ENCODE assay signal across 23 cellular contexts in genomic region chr9:8903077-8903476, GRCh38.
A peak's percentile ranks its signal among the peaks of the same experiment; 100 is the strongest.
DNase-seq lines count a peak whose midpoint lies in the region; ATAC-seq, FAIRE-seq and TF ChIP-seq lines count a peak whose summit lies in the region.
"Had no signal": no experiment of that assay in that cellular context is flagged by ENCODE, and none has a peak within 500 bp of the region (broad histone marks: within the 10 kb centered on the region; RNA-seq: fewer than 3 reads in every experiment).

No MANE protein-coding gene starts in this region.

- TF ChIP-seq RAD21 in A549 (conservative IDR thresholded peaks at IDR 0.05 in 1 of 2, IDR thresholded peaks at IDR 0.05 in 1 of 2), result no peak

- DNase-seq in A549 (ENCODE audit: low read depth in 1 of 2, low spot score in 1 of 2) (no peak), bronchial epithelial cell (ENCODE audit: low read depth) (peak; percentile 78), epithelial cell of prostate (ENCODE audit: low read depth, low spot score) (no peak), foreskin keratinocyte (no peak), KBM-7 (no peak), retina (no peak), T-helper 1 cell (no peak)
- DNase-seq: 8988T; AML-193; Caco-2; Calu3; CD4-positive, alpha-beta T cell; CD8-positive, alpha-beta T cell; DMS79 treated with DMSO at 0.1 percent for 48 hours; GF-D8 had no signal

- in situ Hi-C loops in KBM-7 (cut with MboI; ENCODE audit: low pct_unique_long_range_greater_than_20kb, low sequenced_read_pairs), result no loop called here

- FAIRE-seq in A549 (lab: Jason Lieb, UNC) (peak; percentile 28), bronchial epithelial cell (lab: Jason Lieb, UNC) (no peak)
- FAIRE-seq: A204.1, D721Med, G401.6, GM12891, GM19239 had no signal

- H3K4me2 ChIP-seq in A549, result no peak overlapping the region
- H3K4me2 ChIP-seq: BLaER1 treated with 17β-estradiol and CSF1 and Interleukin-3, amounts not matched to agents 10 nM and 100 nM had no signal

- POLR2A ChIA-PET in A549 (lab: Yijun Ruan, JAX), result no interaction called here

- ATAC-seq in A549 (no peak), foreskin keratinocyte (peak; percentile 48), HG03432 (IDR thresholded peaks at IDR 0.05; ENCODE audit: unreplicated experiment) (no peak)
- ATAC-seq: CD8-positive, alpha-beta T cell had no signal

- H3K4me1 ChIP-seq in A549 (no peaks in the 10 kb centered on the region), foreskin keratinocyte (no peaks in the 10 kb centered on the region)
- H3K4me1 ChIP-seq: Caco-2 had no signal

- H3K27me3 ChIP-seq in bronchial epithelial cell (ENCODE audit: control insufficient read depth, insufficient read depth, low read length) (no peaks in the 10 kb centered on the region), foreskin keratinocyte (no peaks in the 10 kb centered on the region)
- H3K27me3 ChIP-seq: BLaER1 treated with 17β-estradiol and CSF1 and Interleukin-3, amounts not matched to agents 10 nM and 100 nM had no signal

- TF ChIP-seq CTCF in A549 (IDR thresholded peaks at IDR 0.05), result no peak
- no peak for TF ChIP-seq CTCF in bronchial epithelial cell (IDR thresholded peaks at IDR 0.05; ENCODE audit: insufficient read depth, low read length, severe bottlenecking)
- no peak for TF ChIP-seq CTCF in foreskin keratinocyte (conservative IDR thresholded peaks at IDR 0.05)

- no peak overlapping the region for H3K4me3 ChIP-seq in A549
- H3K4me3 ChIP-seq in bronchial epithelial cell (ENCODE audit: low read depth, low read length), result no peak overlapping the region
- H3K4me3 ChIP-seq: BLaER1 treated with 17β-estradiol and CSF1 and Interleukin-3, amounts not matched to agents 10 nM and 100 nM had no signal

- 3% methylated on average over 5 of the region's 5 CpGs for WGBS in A549 (ENCODE audit: missing lambda C conversion rate)

- no peaks in the 10 kb centered on the region for H3K9me3 ChIP-seq in A549
- H3K9me3 ChIP-seq: Caco-2 had no signal

- no peak for TF ChIP-seq EP300 in A549 (IDR thresholded peaks at IDR 0.05)

- no peaks in the 10 kb centered on the region for H3K36me3 ChIP-seq in bronchial epithelial cell (ENCODE audit: control insufficient read depth, insufficient read depth, low read length)
- H3K36me3 ChIP-seq: BLaER1 treated with 17β-estradiol and CSF1 and Interleukin-3, amounts not matched to agents 10 nM and 100 nM had no signal

- no peak overlapping the region for H3K27ac ChIP-seq in A549
- peak overlapping the region; percentile 49 for H3K27ac ChIP-seq in epithelial cell of prostate
- no peak overlapping the region for H3K27ac ChIP-seq in foreskin keratinocyte
- H3K27ac ChIP-seq: BLaER1 treated with 17β-estradiol and CSF1 and Interleukin-3, amounts not matched to agents 10 nM and 100 nM; C4-2B had no signal

- CTCF ChIA-PET in A549 (lab: Yijun Ruan, JAX), result no interaction called here

- TF ChIP-seq POLR2A in A549 (IDR thresholded peaks at IDR 0.05; ENCODE audit: low read length), result no peak

TF ChIP-seq in A549, 52 proteins besides CTCF, POLR2A, EP300 and RAD21:
- no peak for TF ChIP-seq MAFK (IDR thresholded peaks at IDR 0.05; ENCODE audit: partially characterized antibody)
- TF ChIP-seq ZFP36 (IDR thresholded peaks at IDR 0.05; ENCODE audit: borderline replicate concordance, partially characterized antibody), result no peak
- no peak for TF ChIP-seq BHLHE40 (IDR thresholded peaks at IDR 0.05; ENCODE audit: low read depth, low read length)
- TF ChIP-seq MAZ (IDR thresholded peaks at IDR 0.05; ENCODE audit: borderline replicate concordance, low read depth, low read length), result no peak
- no peak for TF ChIP-seq NFE2L2 (conservative IDR thresholded peaks at IDR 0.05; ENCODE audit: low read length)
- no peak for TF ChIP-seq GATA3 (IDR thresholded peaks at IDR 0.05; ENCODE audit: borderline replicate concordance)
- TF ChIP-seq REST (IDR thresholded peaks at IDR 0.05), result no peak
- no peak for TF ChIP-seq RCOR1 (IDR thresholded peaks at IDR 0.05; ENCODE audit: low read depth, low read length)
- no peak for TF ChIP-seq EHMT2 (IDR thresholded peaks at IDR 0.05; ENCODE audit: low read depth)
- no peak for TF ChIP-seq HES2 (IDR thresholded peaks at IDR 0.05)
- TF ChIP-seq MAX (IDR thresholded peaks at IDR 0.05), result no peak
- no peak for TF ChIP-seq HDAC2 (IDR thresholded peaks at IDR 0.05)
- no peak for TF ChIP-seq ZNF302 (CRISPR knock-in tag; IDR thresholded peaks at IDR 0.05)
- no peak for TF ChIP-seq FOSL2 (IDR thresholded peaks at IDR 0.05)
- TF ChIP-seq FOSL2 (CRISPR knock-in tag; IDR thresholded peaks at IDR 0.05), result no peak
- TF ChIP-seq CBX2 (IDR thresholded peaks at IDR 0.05; ENCODE audit: borderline replicate concordance, low read depth), result no peak
- no peak for TF ChIP-seq KDM1A (IDR thresholded peaks at IDR 0.05; ENCODE audit: low read depth)
- no peak for TF ChIP-seq USF2 (IDR thresholded peaks at IDR 0.05)
- TF ChIP-seq SREBF2 (IDR thresholded peaks at IDR 0.05), result no peak
- TF ChIP-seq TFCP2L1 (CRISPR knock-in tag; IDR thresholded peaks at IDR 0.05), result no peak
- no peak for TF ChIP-seq ZC3H11A (IDR thresholded peaks at IDR 0.05)
